Comparison of ENCODE assay signal across 15 cellular contexts in the genomic region with DNA sequence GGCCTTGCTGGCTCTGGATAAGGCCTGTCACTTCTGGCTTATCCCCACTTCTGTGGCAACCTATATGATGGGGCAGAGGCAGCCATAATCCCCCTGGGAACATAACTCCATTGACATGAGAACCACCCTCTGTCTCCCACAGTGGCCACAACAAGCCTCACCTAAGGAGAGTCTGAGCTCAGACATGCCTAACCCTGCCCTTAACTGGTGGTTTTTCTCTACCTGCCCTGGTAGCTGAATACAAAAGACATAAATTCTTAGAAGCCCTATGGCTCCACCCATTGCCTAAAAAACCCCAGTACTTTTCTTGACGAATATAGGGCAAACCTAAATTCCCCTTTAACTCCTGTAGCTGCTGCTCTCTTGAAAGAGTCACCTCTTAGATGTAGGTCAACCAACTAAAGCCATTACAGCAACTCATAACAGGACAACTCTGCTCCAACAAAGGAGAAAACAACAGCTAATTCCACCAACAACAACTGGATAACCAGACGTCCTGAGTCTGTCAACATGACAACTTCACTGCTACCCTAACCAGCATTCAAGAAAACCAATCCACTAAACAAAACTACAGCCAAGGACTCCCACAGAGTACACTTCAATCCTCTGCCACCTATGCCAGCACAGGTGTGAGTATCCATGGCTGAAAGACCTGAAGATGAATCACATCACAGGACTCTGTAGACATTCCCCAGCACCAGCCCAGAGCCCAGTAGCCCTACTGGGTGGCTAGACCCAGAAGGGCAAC.
DNase-seq lines count a peak whose midpoint lies in the region; ATAC-seq and TF ChIP-seq lines count a peak whose summit lies in the region.
"Had no signal": no experiment of that assay in that cellular context is flagged by ENCODE, and none has a peak within 500 bp of the region (broad histone marks: within the 10 kb centered on the region; RNA-seq: fewer than 3 reads in every experiment).

No MANE protein-coding gene starts in this region.

- no peak overlapping the region for H3K27ac ChIP-seq in Peyer's patch
- H3K27ac ChIP-seq in CD8-positive, alpha-beta T cell (ENCODE audit: low read depth, low read length): no peak overlapping the region
- H3K27ac ChIP-seq: transverse colon had no signal

- peaks cover 0 to 9% (median 2%) of the 10 kb centered on the region in 4 donors for H3K9me3 ChIP-seq in Peyer's patch
- no peaks in the 10 kb centered on the region for H3K9me3 ChIP-seq in CD8-positive, alpha-beta T cell (ENCODE audit: low read length)

- H3K4me1 ChIP-seq in Peyer's patch: no peaks in the 10 kb centered on the region
- no peaks in the 10 kb centered on the region for H3K4me1 ChIP-seq in CD8-positive, alpha-beta T cell (ENCODE audit: insufficient read depth, low read length)
- H3K4me1 ChIP-seq: transverse colon had no signal

- ATAC-seq in GM18499 (IDR thresholded peaks at IDR 0.05; ENCODE audit: insufficient read depth, unreplicated experiment) (peak; percentile 47), GM19455 (IDR thresholded peaks at IDR 0.05; ENCODE audit: unreplicated experiment) (peak; percentile 46), HG02678 (IDR thresholded peaks at IDR 0.05; ENCODE audit: unreplicated experiment) (peak; percentile 46), HG03342 (IDR thresholded peaks at IDR 0.05; ENCODE audit: unreplicated experiment) (peak; percentile 43)
- no peak for ATAC-seq in activated naive CD8-positive, alpha-beta T cell treated with anti-CD3 and anti-CD28 coated beads, Interleukin-2, amount 50 U/mL, for 24 hours
- no peak for ATAC-seq in CD8-positive, alpha-beta T cell
- ATAC-seq: natural killer cell treated with Interleukin-12 subunit alpha and Interleukin-12 subunit beta and Interleukin-15 and Interleukin-18, amount 100 ng/mL, for 72 hours had no signal

- H3K27me3 Mint-ChIP-seq in activated naive CD8-positive, alpha-beta T cell treated with anti-CD3 and anti-CD28 coated beads, Interleukin-2, amount 50 U/mL, for 24 hours: no peaks in the 10 kb centered on the region
- H3K27me3 Mint-ChIP-seq in CD8-positive, alpha-beta T cell (ENCODE audit: low read depth): no peaks in the 10 kb centered on the region
- H3K27me3 Mint-ChIP-seq: natural killer cell treated with Interleukin-12 subunit alpha and Interleukin-12 subunit beta and Interleukin-15 and Interleukin-18, amount 100 ng/mL, for 72 hours had no signal

- no peak overlapping the region for H3K27ac Mint-ChIP-seq in activated naive CD8-positive, alpha-beta T cell treated with anti-CD3 and anti-CD28 coated beads, Interleukin-2, amount 50 U/mL, for 24 hours
- H3K27ac Mint-ChIP-seq in CD8-positive, alpha-beta T cell: no peak overlapping the region
- H3K27ac Mint-ChIP-seq: natural killer cell treated with Interleukin-12 subunit alpha and Interleukin-12 subunit beta and Interleukin-15 and Interleukin-18, amount 100 ng/mL, for 72 hours had no signal

- H3K4me1 Mint-ChIP-seq in activated naive CD8-positive, alpha-beta T cell treated with anti-CD3 and anti-CD28 coated beads, Interleukin-2, amount 50 U/mL, for 24 hours: no peaks in the 10 kb centered on the region
- no peaks in the 10 kb centered on the region for H3K4me1 Mint-ChIP-seq in CD8-positive, alpha-beta T cell (ENCODE audit: low read depth)

- DNase-seq in Peyer's patch (no peak), cerebellar nuclear complex (lab: John Stamatoyannopoulos, UW) (no peak)
- no peak for DNase-seq in activated naive CD8-positive, alpha-beta T cell treated with anti-CD3 and anti-CD28 coated beads, Interleukin-2, amount 50 U/mL, for 24 hours
- DNase-seq in CD8-positive, alpha-beta T cell: no peak
- DNase-seq: dermis blood vessel endothelial cell; NCI-H1694 treated with DMSO at 0.1 percent for 48 hours; NCI-H526; retina; stimulated activated CD4-positive, alpha-beta T cell treated with anti-CD3 and anti-CD28 coated beads, Interleukin-1b, Interleukin-23, amount 100 ng/mL, for 48 hours; transverse colon had no signal

- TF ChIP-seq POLR2A in Peyer's patch (IDR thresholded peaks at IDR 0.05): no peak

- peaks cover 24% of the 10 kb centered on the region for H3K9me3 Mint-ChIP-seq in activated naive CD8-positive, alpha-beta T cell treated with anti-CD3 and anti-CD28 coated beads, Interleukin-2, amount 50 U/mL, for 24 hours
- H3K9me3 Mint-ChIP-seq in CD8-positive, alpha-beta T cell: peaks cover 33% of the 10 kb centered on the region

- no peak for TF ChIP-seq CTCF in Peyer's patch (IDR thresholded peaks at IDR 0.05)
- TF ChIP-seq CTCF in CD8-positive, alpha-beta T cell (IDR thresholded peaks at IDR 0.05): no peak

- no peak overlapping the region for H3K4me3 Mint-ChIP-seq in activated naive CD8-positive, alpha-beta T cell treated with anti-CD3 and anti-CD28 coated beads, Interleukin-2, amount 50 U/mL, for 24 hours
- H3K4me3 Mint-ChIP-seq in CD8-positive, alpha-beta T cell: no peak overlapping the region
- H3K4me3 Mint-ChIP-seq: natural killer cell treated with Interleukin-12 subunit alpha and Interleukin-12 subunit beta and Interleukin-15 and Interleukin-18, amount 100 ng/mL, for 72 hours had no signal

- CTCF ChIA-PET in CD8-positive, alpha-beta T cell (lab: Charles Lee): no interaction called here

- H3K4me3 ChIP-seq in Peyer's patch: no peak overlapping the region
- no peak overlapping the region for H3K4me3 ChIP-seq in CD8-positive, alpha-beta T cell (ENCODE audit: low read depth, low read length)
- H3K4me3 ChIP-seq: transverse colon had no signal

- peaks cover 3% of the 10 kb centered on the region for H3K36me3 Mint-ChIP-seq in activated naive CD8-positive, alpha-beta T cell treated with anti-CD3 and anti-CD28 coated beads, Interleukin-2, amount 50 U/mL, for 24 hours (ENCODE audit: low read depth)
- no peaks in the 10 kb centered on the region for H3K36me3 Mint-ChIP-seq in CD8-positive, alpha-beta T cell

- intact Hi-C loops in CD8-positive, alpha-beta T cell (cut with DNase I, micrococcal nuclease): no loop called here

- H3K36me3 ChIP-seq in Peyer's patch: no peaks in the 10 kb centered on the region
- no peaks in the 10 kb centered on the region for H3K36me3 ChIP-seq in CD8-positive, alpha-beta T cell (ENCODE audit: insufficient read depth, low read length)
- H3K36me3 ChIP-seq: transverse colon had no signal

- no peaks in the 10 kb centered on the region for H3K27me3 ChIP-seq in Peyer's patch
- no peaks in the 10 kb centered on the region for H3K27me3 ChIP-seq in CD8-positive, alpha-beta T cell (ENCODE audit: insufficient read depth, low read length)
- H3K27me3 ChIP-seq: transverse colon had no signal

- POLR2A ChIA-PET in CD8-positive, alpha-beta T cell (lab: Charles Lee): no interaction called here

Comparison
In these comparisons a context has a peak if more than half of its experiments do, and no peak if none do; other contexts are left out.
1. ATAC-seq: peak in GM18499 (single experiment), GM19455 (single experiment), HG02678 (single experiment) and HG03342 (single experiment); none in activated naive CD8-positive, alpha-beta T cell treated with anti-CD3 and anti-CD28 coated beads, Interleukin-2, amount 50 U/mL, for 24 hours (single experiment) and CD8-positive, alpha-beta T cell (single experiment).